15 cellular contexts compared by ENCODE assay signal in genomic region chr11:12162652-12163051, GRCh38. TPM values are rescaled to one million over a fixed set of nuclear protein-coding genes. Genes with fewer than 3 reads are reported as not detected.
DNase-seq lines count a peak whose midpoint lies in the region; ATAC-seq and TF ChIP-seq lines count a peak whose summit lies in the region.
"Had no signal": no experiment of that assay in that cellular context is flagged by ENCODE, and none has a peak within 500 bp of the region (broad histone marks: within the 10 kb centered on the region; RNA-seq: fewer than 3 reads in every experiment).

No MANE protein-coding gene starts in this region.

- intact Hi-C loops in esophagus squamous epithelium (cut with DNase I) (no loop called here), stomach (cut with DNase I; ENCODE audit: low total_unique reads) (no loop called here)

- H3K9ac ChIP-seq in SK-N-SH = peak overlapping the region; percentile 83

- TF ChIP-seq POLR2A in esophagus squamous epithelium (IDR thresholded peaks at IDR 0.05) = no peak
- no peak for TF ChIP-seq POLR2A in stomach (IDR thresholded peaks at IDR 0.05)

- H3K9me2 ChIP-seq in SK-N-SH = no peaks in the 10 kb centered on the region

- H3K79me2 ChIP-seq in SK-N-SH (ENCODE audit: insufficient read depth) = peaks cover 83% of the 10 kb centered on the region

- DNase-seq in SK-N-SH (no peak), SJCRH30 (no peak), esophagus squamous epithelium (lab: John Stamatoyannopoulos, UW) (no peak), stomach (no peak), DMS53 treated with DMSO at 0.1 percent for 48 hours (lab: John Stamatoyannopoulos, UW; ENCODE audit: unreplicated experiment) (no peak), NCI-H2227 treated with DMSO at 0.1 percent for 48 hours (lab: John Stamatoyannopoulos, UW) (no peak)
- DNase-seq: activated CD4-positive, alpha-beta T cell treated with anti-CD3 and anti-CD28 coated beads, Interleukin-2, amount 50 U/mL, for 4 hours; activated naive CD4-positive, alpha-beta T cell treated with Interleukin-2 at 50 U/mL for 16 hours; naive B cell; NCI-H2171 had no signal

- H3K36me3 ChIP-seq in SK-N-SH (replicated peaks in 1 of 2; ENCODE audit: control insufficient read depth in 1 of 2, insufficient read depth in 2 of 2, low read length in 1 of 2) (peaks cover 11 to 24% of the 10 kb centered on the region in 2 experiments), SJCRH30 (no peaks in the 10 kb centered on the region), esophagus squamous epithelium (peaks cover 0 to 17% (median 0%) of the 10 kb centered on the region in 3 donors), stomach (peaks cover 16 to 44% (median 29%) of the 10 kb centered on the region in 4 donors)

- H3K9me3 ChIP-seq in SK-N-SH (no peaks in the 10 kb centered on the region), SJCRH30 (replicated peaks) (no peaks in the 10 kb centered on the region), esophagus squamous epithelium (no peaks in the 10 kb centered on the region), stomach (no peaks in the 10 kb centered on the region)
- H3K9me3 ChIP-seq: suprapubic skin had no signal

- H3K4me3 ChIP-seq in SK-N-SH (ENCODE audit: low read depth in 2 of 2, low read length in 1 of 2) (no peak overlapping the region), SJCRH30 (no peak overlapping the region), esophagus squamous epithelium (no peak overlapping the region), stomach (no peak overlapping the region)
- H3K4me3 ChIP-seq: suprapubic skin had no signal

- peaks cover 90% of the 10 kb centered on the region for H3F3A ChIP-seq in SK-N-SH (replicated peaks; ENCODE audit: insufficient read depth)

- no peak for TF ChIP-seq CTCF in SK-N-SH (IDR thresholded peaks at IDR 0.05)
- no peak for TF ChIP-seq CTCF in esophagus squamous epithelium (IDR thresholded peaks at IDR 0.05)
- TF ChIP-seq CTCF in stomach (IDR thresholded peaks at IDR 0.05) = no peak

- peak overlapping the region; percentile 51; the same call in 1 of the 2 replicates for H3K4me2 ChIP-seq in SK-N-SH

- H3K27me3 ChIP-seq in SK-N-SH (ENCODE audit: insufficient read depth) = no peaks in the 10 kb centered on the region
- no peaks in the 10 kb centered on the region for H3K27me3 ChIP-seq in SJCRH30
- H3K27me3 ChIP-seq in esophagus squamous epithelium = no peaks in the 10 kb centered on the region
- no peaks in the 10 kb centered on the region for H3K27me3 ChIP-seq in stomach
- H3K27me3 ChIP-seq: suprapubic skin had no signal

- POLR2A ChIA-PET in SK-N-SH (lab: Yijun Ruan, JAX) = no interaction called here

- ATAC-seq in SK-N-SH treated with all-trans-retinoic acid at 6 μM for 48 hours = no peak
- ATAC-seq in HG02623 (IDR thresholded peaks at IDR 0.05; ENCODE audit: unreplicated experiment) = no peak
- ATAC-seq: sciatic nerve had no signal

- TF ChIP-seq EP300 in SK-N-SH (IDR thresholded peaks at IDR 0.05; ENCODE audit: borderline replicate concordance in 1 of 2, low read depth in 1 of 2, low read length in 1 of 2) = no peak
- no peak for TF ChIP-seq EP300 in stomach (IDR thresholded peaks at IDR 0.05)

- WGBS in SK-N-SH (ENCODE audit: low lambda C conversion rate) = 100% methylated on average over 1 of the region's 1 CpG
- 91% methylated on average over 1 of the region's 1 CpG for WGBS in esophagus squamous epithelium, 2 donors
- 83 to 100% (median 96%) methylated on average over 1 of the region's 1 CpG for WGBS in stomach, 5 donors

- CTCF ChIA-PET in SK-N-SH (lab: Yijun Ruan, JAX) = no interaction called here

- H3K4me1 ChIP-seq in SK-N-SH (ENCODE audit: control insufficient read depth in 1 of 2, insufficient read depth in 2 of 2, low read depth in 1 of 2, low read length in 1 of 2) (peaks cover 6 to 77% of the 10 kb centered on the region in 2 experiments; a peak in 3 of 4 replicates), SJCRH30 (peaks cover 55% of the 10 kb centered on the region), esophagus squamous epithelium (peaks cover 0 to 73% (median 38%) of the 10 kb centered on the region in 3 donors), stomach (peaks cover 32 to 97% (median 76%) of the 10 kb centered on the region in 4 donors)

- peak overlapping the region in 1 of 2 experiments; percentile 99; a peak in 2 of 4 replicates for H3K27ac ChIP-seq in SK-N-SH (ENCODE audit: low read depth in 2 of 2, low read length in 1 of 2)
- peak overlapping the region; percentile 59 for H3K27ac ChIP-seq in SJCRH30
- H3K27ac ChIP-seq in esophagus squamous epithelium = peak overlapping the region in 3 of 4 donors; percentile 74 to 90 (median 84)
- peak overlapping the region in 4 of 5 donors; percentile 85 to 91 (median 87) for H3K27ac ChIP-seq in stomach
- H3K27ac ChIP-seq: 22Rv1 had no signal

- no peak overlapping the region for H2AFZ ChIP-seq in SK-N-SH (ENCODE audit: low read depth)

- H4K20me1 ChIP-seq in SK-N-SH (ENCODE audit: insufficient read depth) = no peaks in the 10 kb centered on the region

- no peak for TF ChIP-seq RAD21 in SK-N-SH (IDR thresholded peaks at IDR 0.05; ENCODE audit: low read length)

TF ChIP-seq in SK-N-SH, 30 proteins besides CTCF, POLR2A, EP300 and RAD21:
- TF ChIP-seq FOXJ3 (CRISPR knock-in tag; IDR thresholded peaks at IDR 0.05) (no peak), GATA2 (CRISPR knock-in tag; IDR thresholded peaks at IDR 0.05) (no peak), MEF2A (IDR thresholded peaks at IDR 0.05; ENCODE audit: borderline replicate concordance, low read depth) (no peak), RCOR1 (IDR thresholded peaks at IDR 0.05; ENCODE audit: low read length) (no peak)

TF ChIP-seq in SK-N-SH treated with all-trans-retinoic acid at 6 μM for 48 hours, 23 proteins besides CTCF, POLR2A, EP300 and RAD21:
- no peak for TF ChIP-seq PPARA (CRISPR knock-in tag; IDR thresholded peaks at IDR 0.05; ENCODE audit: borderline replicate concordance)
- no peak for TF ChIP-seq CSDC2 (CRISPR knock-in tag; IDR thresholded peaks at IDR 0.05)
- TF ChIP-seq CSRNP3 (CRISPR knock-in tag; IDR thresholded peaks at IDR 0.05) = no peak
- no peak for TF ChIP-seq ESRRG (CRISPR knock-in tag; IDR thresholded peaks at IDR 0.05)
- TF ChIP-seq TOX (CRISPR knock-in tag; IDR thresholded peaks at IDR 0.05; ENCODE audit: borderline replicate concordance) = no peak
- TF ChIP-seq GLIS3 (CRISPR knock-in tag; IDR thresholded peaks at IDR 0.05) = no peak
- no peak for TF ChIP-seq ZC3H10 (CRISPR knock-in tag; IDR thresholded peaks at IDR 0.05)
- no peak for TF ChIP-seq TCF4 (CRISPR knock-in tag; IDR thresholded peaks at IDR 0.05; ENCODE audit: borderline replicate concordance)
- TF ChIP-seq ISL1 (CRISPR knock-in tag; IDR thresholded peaks at IDR 0.05) = no peak
- TF ChIP-seq RARB (CRISPR knock-in tag; IDR thresholded peaks at IDR 0.05) = no peak
- TF ChIP-seq OSR1 (CRISPR knock-in tag; IDR thresholded peaks at IDR 0.05) = no peak
- TF ChIP-seq ZFP3 (CRISPR knock-in tag; IDR thresholded peaks at IDR 0.05) = no peak
- no peak for TF ChIP-seq ZFP30 (CRISPR knock-in tag; IDR thresholded peaks at IDR 0.05)
- TF ChIP-seq PATZ1 (CRISPR knock-in tag; IDR thresholded peaks at IDR 0.05; ENCODE audit: borderline replicate concordance) = no peak
- TF ChIP-seq SNAI2 (CRISPR knock-in tag; IDR thresholded peaks at IDR 0.05) = no peak
- no peak for TF ChIP-seq ZNF70 (CRISPR knock-in tag; IDR thresholded peaks at IDR 0.05)
- no peak for TF ChIP-seq ARNTL (CRISPR knock-in tag; IDR thresholded peaks at IDR 0.05; ENCODE audit: borderline replicate concordance, low read depth)

RNA-seq across cellular contexts. Expression of gene MICAL2, which starts 52.3 kb away (rescaled TPM):
- polyA plus RNA-seq in SK-N-SH (2012; rRNA removed) (54.6 and 67.9 TPM in 2 replicates), stomach (10 to 100 TPM; 11.2 to 31.4 (median 13.3) TPM)
- 38.0 and 41.1 TPM in 2 replicates for polyA plus RNA-seq in SK-N-SH (2012; cell fraction: cytosol; rRNA removed)
- 76.3 and 84.6 TPM in 2 replicates for polyA plus RNA-seq in SK-N-SH (2012; cell fraction: nucleus; rRNA removed)
- total RNA-seq in SJCRH30 (2014; rRNA removed; shearing (Covaris generic)) = 5.9 and 7.8 TPM in 2 replicates
- total RNA-seq in esophagus squamous epithelium (10 to 100 TPM; 10.1 to 49.0 (median 19.8) TPM), stomach (100 to 1,000 TPM in 2 of 5 donors, 10 to 100 TPM in 3; 82.6 to 165 (median 86.1) TPM)
